ENCODE assay signal across 10 cellular contexts in genomic region chr9:112050544-112051475, GRCh38.
DNase-seq lines count a peak whose midpoint lies in the region; ATAC-seq, FAIRE-seq and TF ChIP-seq lines count a peak whose summit lies in the region.
"Had no signal": no experiment of that assay in that cellular context is flagged by ENCODE, and none has a peak within 500 bp of the region (broad histone marks: within the 10 kb centered on the region; RNA-seq: fewer than 3 reads in every experiment).

No MANE protein-coding gene starts in this region.

- peaks cover 2% of the 10 kb centered on the region for H3K9me3 ChIP-seq in endothelial cell of umbilical vein (replicated peaks; ENCODE audit: control insufficient read depth, insufficient read depth, low read length)
- no peaks in the 10 kb centered on the region for H3K9me3 ChIP-seq in lower lobe of right lung
- H3K9me3 ChIP-seq in upper lobe of right lung: no peaks in the 10 kb centered on the region

- ATAC-seq in lower lobe of right lung (peak; percentile 41 to 61), upper lobe of right lung (peak; percentile 23), HG03442 (IDR thresholded peaks at IDR 0.05; ENCODE audit: unreplicated experiment) (no peak), GM21381 (IDR thresholded peaks at IDR 0.05; ENCODE audit: unreplicated experiment) (no peak)

- no peak overlapping the region for H2AFZ ChIP-seq in endothelial cell of umbilical vein (ENCODE audit: low read depth, low read length)

- peak; percentile 87 for FAIRE-seq in endothelial cell of umbilical vein (lab: Jason Lieb, UNC)
- FAIRE-seq: GM18507 had no signal

- H3K27ac ChIP-seq in endothelial cell of umbilical vein (ENCODE audit: insufficient read depth, low read depth, low read length) (peak overlapping the region; percentile 80), lower lobe of right lung (no peak overlapping the region), upper lobe of right lung (no peak overlapping the region)

- H3K9ac ChIP-seq in endothelial cell of umbilical vein (replicated peaks; ENCODE audit: extremely low read depth, insufficient read depth, low read length): no peak overlapping the region

- no peak overlapping the region for H3K4me2 ChIP-seq in endothelial cell of umbilical vein (ENCODE audit: insufficient read depth, low read length)

- no peak overlapping the region for H3K4me3 ChIP-seq in endothelial cell of umbilical vein (replicated peaks in 1 of 3; ENCODE audit: insufficient read depth in 1 of 3, low read depth in 1 of 3, low read length in 3 of 3)
- no peak overlapping the region for H3K4me3 ChIP-seq in lower lobe of right lung
- no peak overlapping the region for H3K4me3 ChIP-seq in upper lobe of right lung

- no peaks in the 10 kb centered on the region for H4K20me1 ChIP-seq in endothelial cell of umbilical vein (replicated peaks; ENCODE audit: control insufficient read depth, extremely low read depth, insufficient read depth, low read length)

- CTCF ChIA-PET in endothelial cell of umbilical vein (lab: Charles Lee): interaction anchor here (0.9 to 3.0 kb wide), 5 partner anchors 10 to 31 kb away, joined by 3 to 12 read pairs (median 4); no protein-coding TSS in a partner anchor

- POLR2A ChIA-PET in endothelial cell of umbilical vein (lab: Charles Lee): interaction anchor here (0.7 to 1.8 kb wide), 2 partner anchors 10 to 26 kb away, joined by 6 to 10 read pairs; no protein-coding TSS in a partner anchor

- dilution Hi-C loops in endothelial cell of umbilical vein (cut with MboI; ENCODE audit: extremely low pct_ligation_motif_present, low sequenced_read_pairs): no loop called here

- TF ChIP-seq CTCF in endothelial cell of umbilical vein (IDR thresholded peaks at IDR 0.05; ENCODE audit: extremely low read depth in 1 of 2, insufficient read depth in 1 of 2, low read depth in 1 of 2, low read length in 2 of 2) (no peak), lower lobe of right lung (IDR thresholded peaks at IDR 0.05) (no peak), upper lobe of right lung (IDR thresholded peaks at IDR 0.05) (no peak)

- H3K79me2 ChIP-seq in endothelial cell of umbilical vein (ENCODE audit: control insufficient read depth, insufficient read depth, low read length): no peaks in the 10 kb centered on the region

- peak; percentile 99 for DNase-seq in M059J (ENCODE audit: low read depth)
- DNase-seq in endothelial cell of umbilical vein (ENCODE audit: low read depth, low spot score): peak; percentile 92
- no peak for DNase-seq in lower lobe of right lung
- no peak for DNase-seq in upper lobe of right lung
- DNase-seq in NCI-H1930 (lab: John Stamatoyannopoulos, UW): no peak
- no peak for DNase-seq in stimulated activated naive CD4-positive, alpha-beta T cell (lab: John Stamatoyannopoulos, UW)
- DNase-seq: activated naive CD8-positive, alpha-beta T cell treated with anti-CD3 and anti-CD28 coated beads for 36 hours had no signal

- BruUV-seq in endothelial cell of umbilical vein (replicated peaks; lab: Mats Ljungman, UMichigan): no TSS peak

- no peak for TF ChIP-seq POLR2A in endothelial cell of umbilical vein (IDR thresholded peaks at IDR 0.05; ENCODE audit: low read depth, low read length)

- H3K36me3 ChIP-seq in endothelial cell of umbilical vein (ENCODE audit: control insufficient read depth in 2 of 2, extremely low read depth in 1 of 2, insufficient read depth in 2 of 2, low read length in 2 of 2) (no peaks in the 10 kb centered on the region), lower lobe of right lung (no peaks in the 10 kb centered on the region), upper lobe of right lung (no peaks in the 10 kb centered on the region)

- H3K27me3 ChIP-seq in endothelial cell of umbilical vein (ENCODE audit: control insufficient read depth in 2 of 2, insufficient read depth in 2 of 2, low read length in 2 of 2) (no peaks in the 10 kb centered on the region), lower lobe of right lung (ENCODE audit: low read depth) (no peaks in the 10 kb centered on the region), upper lobe of right lung (no peaks in the 10 kb centered on the region)

- H3K4me1 ChIP-seq in endothelial cell of umbilical vein (ENCODE audit: control insufficient read depth, extremely low read depth, insufficient read depth, low read length) (peaks cover 31% of the 10 kb centered on the region), lower lobe of right lung (peaks cover 31% of the 10 kb centered on the region), upper lobe of right lung (peaks cover 18% of the 10 kb centered on the region)

- no peaks in the 10 kb centered on the region for H3K9me1 ChIP-seq in endothelial cell of umbilical vein (replicated peaks; ENCODE audit: control insufficient read depth, extremely low read depth, insufficient read depth, low read length)

- intact Hi-C loops in endothelial cell of umbilical vein (cut with micrococcal nuclease): loop anchor here (1.0 kb wide), 1 partner anchor 8 kb away; no protein-coding TSS in a partner anchor
- intact Hi-C loops in lower lobe of right lung (cut with DNase I): no loop called here
- intact Hi-C loops in upper lobe of right lung (cut with DNase I): no loop called here

TF ChIP-seq in endothelial cell of umbilical vein, 7 proteins besides CTCF, POLR2A, EP300 and RAD21:
- no peak for TF ChIP-seq GATA2 (IDR thresholded peaks at IDR 0.05; ENCODE audit: insufficient read depth, insufficient read length, low read depth, low read length)
- no peak for TF ChIP-seq MYC (IDR thresholded peaks at IDR 0.05; ENCODE audit: low read depth, low read length)
- no peak for TF ChIP-seq EZH2 (IDR thresholded peaks at IDR 0.05; ENCODE audit: borderline replicate concordance, low read depth, low read length, severe bottlenecking)
- TF ChIP-seq FOS (IDR thresholded peaks at IDR 0.05; ENCODE audit: borderline replicate concordance, insufficient read depth, low read length): no peak
- TF ChIP-seq JUN (IDR thresholded peaks at IDR 0.05; ENCODE audit: borderline replicate concordance, insufficient read depth, insufficient read length, low read depth): no peak
- no peak for TF ChIP-seq POLR2AphosphoS5 (IDR thresholded peaks at IDR 0.05; ENCODE audit: insufficient read depth, low read depth, low read length)
- no peak for TF ChIP-seq MAX (IDR thresholded peaks at IDR 0.05; ENCODE audit: insufficient read depth, insufficient read length)

Comparison
In these comparisons a context has a peak if more than half of its experiments do, and no peak if none do; other contexts are left out.
1. DNase-seq: peak in M059J (single experiment) and endothelial cell of umbilical vein (single experiment); none in lower lobe of right lung (single experiment), upper lobe of right lung (single experiment), NCI-H1930 (0 of 2) and stimulated activated naive CD4-positive, alpha-beta T cell (0 of 6).
2. ATAC-seq: peak in lower lobe of right lung (2 of 2) and upper lobe of right lung (single experiment); none in HG03442 (single experiment) and GM21381 (single experiment).